15 cellular contexts compared by ENCODE assay signal in genomic region chr16:35562471-35562870, GRCh38.
DNase-seq lines count a peak whose midpoint lies in the region; ATAC-seq and TF ChIP-seq lines count a peak whose summit lies in the region.
"Had no signal": no experiment of that assay in that cellular context is flagged by ENCODE, and none has a peak within 500 bp of the region (broad histone marks: within the 10 kb centered on the region; RNA-seq: fewer than 3 reads in every experiment).

No MANE protein-coding gene starts in this region.

- H3K4me2 ChIP-seq in DND-41 (ENCODE audit: insufficient read depth, low read length), result no peak overlapping the region
- H3K4me2 ChIP-seq in MM.1S (ENCODE audit: low read depth, low read length), result no peak overlapping the region
- H3K4me2 ChIP-seq: GM23338 had no signal

- H3K4me3 ChIP-seq in DND-41 (ENCODE audit: low read depth in 1 of 2, low read length in 2 of 2) (no peak overlapping the region; a peak in 1 of 4 replicates), MM.1S (ENCODE audit: low read length) (no peak overlapping the region)
- H3K4me3 ChIP-seq: GM23338 had no signal

- DNase-seq in DND-41 (no peak), MM.1S (peak; percentile 7), SK-MEL-5 (ENCODE audit: low read depth, low spot score) (peak; percentile 85), foreskin melanocyte (peak; percentile 3), hypothalamus (lab: John Stamatoyannopoulos, UW) (no peak), posterior vena cava (ENCODE audit: low spot score) (no peak), middle frontal gyrus (ENCODE audit: extremely low spot score, low spot score) (no peak)
- DNase-seq: C1 segment of cervical spinal cord; CD4-positive, alpha-beta T cell; DMS79; EL; H9 had no signal

- no peak for TF ChIP-seq CTCF in DND-41 (IDR thresholded peaks at IDR 0.05; ENCODE audit: borderline replicate concordance, extremely low read depth, low read length, poor library complexity, severe bottlenecking)
- TF ChIP-seq CTCF in MM.1S (IDR thresholded peaks at IDR 0.05; ENCODE audit: low read length), result no peak

- H3K79me2 ChIP-seq in DND-41 (ENCODE audit: insufficient read depth, low read length), result no peaks in the 10 kb centered on the region
- H3K79me2 ChIP-seq in MM.1S (ENCODE audit: low read length), result no peaks in the 10 kb centered on the region

- peaks cover 42% of the 10 kb centered on the region for H3K4me1 ChIP-seq in DND-41 (ENCODE audit: insufficient read depth, low read length)
- H3K4me1 ChIP-seq in MM.1S (ENCODE audit: low read length), result 0 out of 2 replicates have a peak, but pooled peaks cover 10% of the 10 kb centered on the region

- H3F3A ChIP-seq in MM.1S (ENCODE audit: insufficient read depth, low read length), result no peaks in the 10 kb centered on the region

- no peak overlapping the region for H2AFZ ChIP-seq in DND-41 (ENCODE audit: low read depth, low read length)
- H2AFZ ChIP-seq in MM.1S (ENCODE audit: low read length), result no peak overlapping the region
- H2AFZ ChIP-seq: GM23338 had no signal

- H3K27ac ChIP-seq in DND-41 (ENCODE audit: low read length) (peak overlapping the region; percentile 94), MM.1S (ENCODE audit: low read length) (no peak overlapping the region)

- H3K36me3 ChIP-seq in DND-41 (ENCODE audit: insufficient read depth, low read length), result no peaks in the 10 kb centered on the region; the same call in 1 of the 2 replicates
- H3K36me3 ChIP-seq in MM.1S (replicated peaks; ENCODE audit: insufficient read depth, low read length), result no peaks in the 10 kb centered on the region

- H3K27me3 ChIP-seq in DND-41 (ENCODE audit: insufficient read depth, low read length, poor library complexity), result no peaks in the 10 kb centered on the region
- H3K27me3 ChIP-seq in MM.1S (replicated peaks; ENCODE audit: insufficient read depth, low read length), result no peaks in the 10 kb centered on the region

- H3K9ac ChIP-seq in DND-41 (ENCODE audit: low read depth, low read length) (no peak overlapping the region), MM.1S (ENCODE audit: low read length) (no peak overlapping the region)

- H3K9me2 ChIP-seq in MM.1S (replicated peaks; ENCODE audit: insufficient read depth, low read length), result no peaks in the 10 kb centered on the region

- in situ Hi-C loops in SK-MEL-5 (cut with HindIII; ENCODE audit: low pct_unique_long_range_greater_than_20kb, low sequenced_read_pairs), result no loop called here

- H3K9me3 ChIP-seq in DND-41 (ENCODE audit: insufficient read depth, low read length, severe bottlenecking), result peaks cover 25% of the 10 kb centered on the region
- H3K9me3 ChIP-seq in MM.1S (replicated peaks; ENCODE audit: insufficient read depth, low read length), result no peaks in the 10 kb centered on the region

- intact Hi-C loops in posterior vena cava (cut with DNase I), result no loop called here

- H4K20me1 ChIP-seq in DND-41 (ENCODE audit: insufficient read depth, low read length) (no peaks in the 10 kb centered on the region), MM.1S (ENCODE audit: insufficient read depth, low read length) (no peaks in the 10 kb centered on the region)

- no peak for ATAC-seq in DND-41 (ENCODE audit: insufficient read depth, low read depth)
- ATAC-seq in GM21825 (IDR thresholded peaks at IDR 0.05; ENCODE audit: unreplicated experiment), result no peak
- ATAC-seq: GM23338, HepG2 had no signal

Comparison
In these comparisons a context has a peak if more than half of its experiments do, and no peak if none do; other contexts are left out.
1. DNase-seq: peak in MM.1S (single experiment), SK-MEL-5 (single experiment) and foreskin melanocyte (single experiment); none in DND-41 (single experiment), hypothalamus (0 of 51), posterior vena cava (single experiment) and middle frontal gyrus (single experiment).